In genomic region chr4:108352664-108353308, GRCh38 we compare ENCODE assay signal across 26 cellular contexts.
DNase-seq lines count a peak whose midpoint lies in the region; ATAC-seq and TF ChIP-seq lines count a peak whose summit lies in the region.
"Had no signal": no experiment of that assay in that cellular context is flagged by ENCODE, and none has a peak within 500 bp of the region (broad histone marks: within the 10 kb centered on the region; RNA-seq: fewer than 3 reads in every experiment).

No MANE protein-coding gene starts in this region.

- H3K9me3 Mint-ChIP-seq in nephron, result no peaks in the 10 kb centered on the region
- H3K9me3 Mint-ChIP-seq: activated T-cell treated with anti-CD3 and anti-CD28 coated beads, Interleukin-2, amount 50 U/mL, for 4 hours; CD4-positive, alpha-beta T cell; stimulated activated naive B cell treated with anti-CD40 and anti-IgM and Interleukin-4, amounts not matched to agents 10 μg/mL and 1 μg/mL and 100 μg/mL, for 72 hours had no signal

- no peaks in the 10 kb centered on the region for H3K36me3 ChIP-seq in DND-41 (ENCODE audit: insufficient read depth, low read length)
- no peaks in the 10 kb centered on the region for H3K36me3 ChIP-seq in Loucy (ENCODE audit: insufficient read depth, low read length)
- no peaks in the 10 kb centered on the region for H3K36me3 ChIP-seq in PC-9 (ENCODE audit: low read depth)
- H3K36me3 ChIP-seq: right lobe of liver, suprapubic skin had no signal

- peaks cover 5% of the 10 kb centered on the region for H3K27me3 Mint-ChIP-seq in nephron (ENCODE audit: low read depth)
- H3K27me3 Mint-ChIP-seq: CD4-positive, alpha-beta T cell; stimulated activated naive B cell treated with anti-CD40 and anti-IgM and Interleukin-4, amounts not matched to agents 10 μg/mL and 1 μg/mL and 100 μg/mL, for 72 hours had no signal

- ATAC-seq in DND-41 (ENCODE audit: insufficient read depth, low read depth), result no peak
- ATAC-seq: activated T-cell treated with anti-CD3 and anti-CD28 coated beads, Interleukin-2, amount 50 U/mL, for 4 hours; HepG2; right lobe of liver; stimulated activated naive B cell treated with anti-CD40 and anti-IgM and Interleukin-4, amounts not matched to agents 10 μg/mL and 1 μg/mL and 100 μg/mL, for 72 hours had no signal

- H3K9me3 ChIP-seq in DND-41 (ENCODE audit: insufficient read depth, low read length, severe bottlenecking) (no peaks in the 10 kb centered on the region), Loucy (ENCODE audit: insufficient read depth, low read depth, low read length) (no peaks in the 10 kb centered on the region), PC-9 (ENCODE audit: insufficient read depth, low read depth) (no peaks in the 10 kb centered on the region)
- H3K9me3 ChIP-seq: right lobe of liver, suprapubic skin had no signal

- no TSS peak for BruUV-seq in PC-9 (replicated peaks; lab: Mats Ljungman, UMichigan)

- no peak overlapping the region for H3K4me2 ChIP-seq in DND-41 (ENCODE audit: insufficient read depth, low read length)
- no peak overlapping the region for H3K4me2 ChIP-seq in Loucy (ENCODE audit: low read depth, low read length, poor library complexity, severe bottlenecking)
- H3K4me2 ChIP-seq in PC-9, result no peak overlapping the region

- H3K27me3 ChIP-seq in DND-41 (ENCODE audit: insufficient read depth, low read length, poor library complexity) (no peaks in the 10 kb centered on the region), Loucy (ENCODE audit: insufficient read depth, low read length, poor library complexity, severe bottlenecking) (no peaks in the 10 kb centered on the region), PC-9 (ENCODE audit: insufficient read depth, low read depth) (no peaks in the 10 kb centered on the region)
- H3K27me3 ChIP-seq: right lobe of liver had no signal

- H3K27ac ChIP-seq in DND-41 (ENCODE audit: low read length), result peak overlapping the region; percentile 32
- H3K27ac ChIP-seq in VCaP, result peak overlapping the region; percentile 73
- no peak overlapping the region for H3K27ac ChIP-seq in PC-9
- H3K27ac ChIP-seq: right lobe of liver, suprapubic skin had no signal

- H3K36me3 Mint-ChIP-seq in nephron (ENCODE audit: low read depth), result no peaks in the 10 kb centered on the region
- H3K36me3 Mint-ChIP-seq: stimulated activated naive B cell treated with anti-CD40 and anti-IgM and Interleukin-4, amounts not matched to agents 10 μg/mL and 1 μg/mL and 100 μg/mL, for 72 hours had no signal

- H3K27ac Mint-ChIP-seq in nephron, result peak overlapping the region; percentile 41 to 67 (median 53)
- H3K27ac Mint-ChIP-seq: activated CD4-positive, alpha-beta T cell treated with anti-CD3 and anti-CD28 coated beads, Interleukin-2, amount 10 ng/mL, durations not matched to agents 7 days and 5 days; CD4-positive, alpha-beta T cell; stimulated activated naive B cell treated with anti-CD40 and anti-IgM and Interleukin-4, amounts not matched to agents 10 μg/mL and 1 μg/mL and 100 μg/mL, for 72 hours had no signal

- POLR2A ChIA-PET in PC-9 (lab: Charles Lee; ENCODE audit: unreplicated experiment), result interaction anchor here (0.5 kb wide), 1 partner anchor 658 kb away, joined by 7 read pairs; no protein-coding TSS in a partner anchor

- H3K4me1 ChIP-seq in DND-41 (ENCODE audit: insufficient read depth, low read length) (peaks cover 82% of the 10 kb centered on the region), Loucy (ENCODE audit: insufficient read depth, low read length, poor library complexity, severe bottlenecking) (peaks cover 74% of the 10 kb centered on the region), PC-9 (replicated peaks; ENCODE audit: insufficient read depth) (no peaks in the 10 kb centered on the region)
- H3K4me1 ChIP-seq: right lobe of liver had no signal

- H3K9ac ChIP-seq in DND-41 (ENCODE audit: low read depth, low read length) (no peak overlapping the region), Loucy (ENCODE audit: low read depth, low read length, poor library complexity, severe bottlenecking) (peak overlapping the region; percentile 56)

- H3K9me2 ChIP-seq in Loucy (replicated peaks; ENCODE audit: low read depth, low read length), result no peaks in the 10 kb centered on the region
- no peaks in the 10 kb centered on the region for H3K9me2 ChIP-seq in PC-9 (ENCODE audit: insufficient read depth)

- peaks cover 59% of the 10 kb centered on the region for H3K4me1 Mint-ChIP-seq in nephron
- H3K4me1 Mint-ChIP-seq: stimulated activated naive B cell treated with anti-CD40 and anti-IgM and Interleukin-4, amounts not matched to agents 10 μg/mL and 1 μg/mL and 100 μg/mL, for 72 hours had no signal

- H3F3A ChIP-seq in Loucy (ENCODE audit: low read depth), result no peaks in the 10 kb centered on the region
- H3F3A ChIP-seq in PC-9 (ENCODE audit: insufficient read depth, low read depth), result no peaks in the 10 kb centered on the region

- TF ChIP-seq CTCF in DND-41 (IDR thresholded peaks at IDR 0.05; ENCODE audit: borderline replicate concordance, extremely low read depth, low read length, poor library complexity, severe bottlenecking), result no peak
- TF ChIP-seq CTCF in Loucy (conservative IDR thresholded peaks at IDR 0.05; ENCODE audit: low read length), result no peak
- TF ChIP-seq CTCF in VCaP (conservative IDR thresholded peaks at IDR 0.05), result no peak
- TF ChIP-seq CTCF in nephron (IDR thresholded peaks at IDR 0.05; ENCODE audit: unreplicated experiment in 3 of 3), result no peak
- no peak for TF ChIP-seq CTCF in PC-9 (conservative IDR thresholded peaks at IDR 0.05)

- H4K20me1 ChIP-seq in DND-41 (ENCODE audit: insufficient read depth, low read length) (no peaks in the 10 kb centered on the region), Loucy (ENCODE audit: insufficient read depth, low read length, poor library complexity, severe bottlenecking) (no peaks in the 10 kb centered on the region), PC-9 (ENCODE audit: insufficient read depth) (no peaks in the 10 kb centered on the region)

- CTCF ChIA-PET in PC-9 (lab: Charles Lee), result no interaction called here

- H2AFZ ChIP-seq in DND-41 (ENCODE audit: low read depth, low read length) (no peak overlapping the region), Loucy (ENCODE audit: low read length) (no peak overlapping the region), PC-9 (no peak overlapping the region)

- intact Hi-C loops in PC-9 (cut with micrococcal nuclease; ENCODE audit: unreplicated experiment), result no loop called here

- DNase-seq in DND-41 (no peak), PC-9 (no peak), iPS-NIHi7 (ENCODE audit: extremely low spot score) (no peak), NCI-H774 (lab: John Stamatoyannopoulos, UW) (no peak)
- DNase-seq: activated CD4-positive, alpha-beta T cell treated with anti-CD3 and anti-CD28 coated beads, Interleukin-2, amount 10 ng/mL, durations not matched to agents 7 days and 5 days; activated T-cell treated with anti-CD3 and anti-CD28 coated beads, Interleukin-2, amount 50 U/mL, for 4 hours; CD4-positive, alpha-beta T cell; dermis blood vessel endothelial cell; DMS 273 treated with DMSO at 0.1 percent for 48 hours; glutamatergic neuron; kidney; NCI-H1092 treated with DMSO at 0.1 percent for 48 hours; NCI-H2029; NCI-H226; OCI-M1; posterior cingulate gyrus; right lobe of liver; stimulated activated CD4-positive, alpha-beta T cell treated with anti-CD3 and anti-CD28 coated beads, Interleukin-4, amount 100 ng/mL, for 4 hours; stimulated activated naive B cell treated with anti-CD40 and anti-IgM and Interleukin-4, amounts not matched to agents 10 μg/mL and 1 μg/mL and 100 μg/mL, for 72 hours; T-helper 9 cell had no signal

- peaks cover 13% of the 10 kb centered on the region for H3K79me2 ChIP-seq in DND-41 (ENCODE audit: insufficient read depth, low read length)
- H3K79me2 ChIP-seq in Loucy (ENCODE audit: insufficient read depth, low read length), result peaks cover 12% of the 10 kb centered on the region
- H3K79me2 ChIP-seq in PC-9 (ENCODE audit: low read depth), result no peaks in the 10 kb centered on the region

- H3K4me3 ChIP-seq in DND-41 (ENCODE audit: low read depth in 1 of 2, low read length in 2 of 2) (no peak overlapping the region), Loucy (ENCODE audit: low read length, poor library complexity, severe bottlenecking) (no peak overlapping the region), PC-9 (no peak overlapping the region)
- H3K4me3 ChIP-seq: lung, right lobe of liver, suprapubic skin had no signal

- H3K4me3 Mint-ChIP-seq in nephron, result no peak overlapping the region
- H3K4me3 Mint-ChIP-seq: activated CD4-positive, alpha-beta T cell treated with anti-CD3 and anti-CD28 coated beads, Interleukin-2, amount 10 ng/mL, durations not matched to agents 7 days and 5 days; activated T-cell treated with anti-CD3 and anti-CD28 coated beads, Interleukin-2, amount 50 U/mL, for 4 hours; CD4-positive, alpha-beta T cell; stimulated activated naive B cell treated with anti-CD40 and anti-IgM and Interleukin-4, amounts not matched to agents 10 μg/mL and 1 μg/mL and 100 μg/mL, for 72 hours had no signal
